18 cellular contexts compared by ENCODE assay signal in the genomic region with DNA sequence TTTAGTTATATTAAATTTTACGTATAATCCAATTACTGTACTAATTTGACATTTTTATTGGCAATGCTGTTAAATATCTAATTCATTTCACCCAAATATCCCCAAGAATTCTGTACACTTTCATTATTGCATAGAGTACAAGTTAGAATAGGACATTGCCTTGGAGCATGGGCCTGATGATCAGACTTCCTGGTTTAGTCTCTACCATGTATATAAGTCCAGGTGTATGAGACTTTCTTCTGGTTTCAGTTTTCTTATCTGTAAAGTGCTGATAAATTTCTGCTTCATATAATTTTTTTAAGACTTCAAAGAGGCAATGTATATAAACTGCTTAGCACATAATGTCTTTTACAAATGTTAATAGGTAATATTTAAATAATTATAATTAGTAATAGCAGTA.
DNase-seq lines count a peak whose midpoint lies in the region; ATAC-seq, FAIRE-seq and TF ChIP-seq lines count a peak whose summit lies in the region.
"Had no signal": no experiment of that assay in that cellular context is flagged by ENCODE, and none has a peak within 500 bp of the region (broad histone marks: within the 10 kb centered on the region; RNA-seq: fewer than 3 reads in every experiment).

No MANE protein-coding gene starts in this region.

- H3K9me3 Mint-ChIP-seq in CD4-positive, alpha-beta T cell: no peaks in the 10 kb centered on the region
- H3K9me3 Mint-ChIP-seq: CD8-positive, alpha-beta memory T cell had no signal

- intact Hi-C loops in CD4-positive, alpha-beta T cell (cut with DNase I, micrococcal nuclease): no loop called here

- TF ChIP-seq CTCF in CD4-positive, alpha-beta T cell (IDR thresholded peaks at IDR 0.05): no peak

- no peak overlapping the region for H3K27ac ChIP-seq in CD4-positive, alpha-beta T cell (ENCODE audit: low read depth, low read length)
- H3K27ac ChIP-seq: breast epithelium, transverse colon, VCaP had no signal

- DNase-seq in CD4-positive, alpha-beta T cell: no peak
- no peak for DNase-seq in OCI-M1 (lab: John Stamatoyannopoulos, UW)
- no peak for DNase-seq in GM12891 (ENCODE audit: insufficient read length, low spot score)
- DNase-seq in NCI-H2107 (lab: John Stamatoyannopoulos, UW): no peak
- DNase-seq in cortex of kidney (lab: John Stamatoyannopoulos, UW): no peak
- DNase-seq: activated CD8-positive, alpha-beta memory T cell treated with anti-CD3 and anti-CD28 coated beads, Interleukin-2, amount 10 ng/mL, durations not matched to agents 7 days and 5 days; activated naive CD4-positive, alpha-beta T cell treated with Interleukin-2 at 50 U/mL for 16 hours; CD8-positive, alpha-beta memory T cell; NCI-H345; stimulated activated CD4-positive, alpha-beta T cell treated with anti-CD3 and anti-CD28 coated beads, Interleukin-15, amount 100 ng/mL, for 24 hours; transverse colon had no signal

- peaks cover 13% of the 10 kb centered on the region for H3K36me3 Mint-ChIP-seq in CD4-positive, alpha-beta T cell (ENCODE audit: low read depth)

- TF ChIP-seq POLR2A in GM12891 (IDR thresholded peaks at IDR 0.05; ENCODE audit: low read depth, low read length): no peak

- no peaks in the 10 kb centered on the region for H3K9me3 ChIP-seq in CD4-positive, alpha-beta T cell (ENCODE audit: control insufficient read depth, low read length)
- H3K9me3 ChIP-seq: breast epithelium, transverse colon had no signal

- CTCF ChIA-PET in CD4-positive, alpha-beta T cell (lab: Charles Lee): no interaction called here

- H3K27me3 Mint-ChIP-seq in CD4-positive, alpha-beta T cell: no peaks in the 10 kb centered on the region
- H3K27me3 Mint-ChIP-seq: activated CD8-positive, alpha-beta memory T cell treated with anti-CD3 and anti-CD28 coated beads, Interleukin-2, amount 10 ng/mL, durations not matched to agents 7 days and 5 days; CD8-positive, alpha-beta memory T cell; progenitor cell of endocrine pancreas had no signal

- peak overlapping the region; percentile 13 for H3K4me3 Mint-ChIP-seq in CD4-positive, alpha-beta T cell
- H3K4me3 Mint-ChIP-seq: activated CD8-positive, alpha-beta memory T cell treated with anti-CD3 and anti-CD28 coated beads, Interleukin-2, amount 10 ng/mL, durations not matched to agents 7 days and 5 days; CD8-positive, alpha-beta memory T cell had no signal

- POLR2A ChIA-PET in CD4-positive, alpha-beta T cell (lab: Charles Lee): no interaction called here

- no peaks in the 10 kb centered on the region for H3K27me3 ChIP-seq in CD4-positive, alpha-beta T cell (ENCODE audit: control insufficient read depth, insufficient read depth, low read length)
- H3K27me3 ChIP-seq: breast epithelium, transverse colon had no signal

- peaks cover 79% of the 10 kb centered on the region for H3K4me1 Mint-ChIP-seq in CD4-positive, alpha-beta T cell (ENCODE audit: low read depth)

- H3K27ac Mint-ChIP-seq in CD4-positive, alpha-beta T cell: no peak overlapping the region
- H3K27ac Mint-ChIP-seq: activated CD8-positive, alpha-beta memory T cell treated with anti-CD3 and anti-CD28 coated beads, Interleukin-2, amount 10 ng/mL, durations not matched to agents 7 days and 5 days; CD8-positive, alpha-beta memory T cell; progenitor cell of endocrine pancreas had no signal

- ATAC-seq in CD4-positive, alpha-beta T cell (ENCODE audit: poor library complexity): no peak
- ATAC-seq in GM19328 (IDR thresholded peaks at IDR 0.05; ENCODE audit: unreplicated experiment) (peak; percentile 72), GM21825 (IDR thresholded peaks at IDR 0.05; ENCODE audit: unreplicated experiment) (peak; percentile 67), HG03175 (IDR thresholded peaks at IDR 0.05; ENCODE audit: unreplicated experiment) (peak; percentile 67)
- ATAC-seq: activated CD8-positive, alpha-beta memory T cell treated with anti-CD3 and anti-CD28 coated beads, Interleukin-2, amount 10 ng/mL, durations not matched to agents 7 days and 5 days had no signal

- FAIRE-seq in GM12891 (lab: Jason Lieb, UNC): no peak
- FAIRE-seq: endothelial cell of umbilical vein had no signal

TF ChIP-seq in GM12891, 5 proteins besides CTCF, POLR2A, EP300 and RAD21:
- no peak for TF ChIP-seq TAF1 (IDR thresholded peaks at IDR 0.05; ENCODE audit: low read depth, low read length)
TF ChIP-seq in GM12891: peak in this region for 0.
